1 cellular context compared by ENCODE assay signal in genomic region chr17:81329279-81329926, GRCh38.
TF ChIP-seq lines count a peak whose summit lies in the region.

No MANE protein-coding gene starts in this region.

TF ChIP-seq in HEK293, 187 proteins besides CTCF, POLR2A, EP300 and RAD21 (continued from another document):
- TF ChIP-seq KLF7 (tag by site-specific recombination; IDR thresholded peaks at IDR 0.05; ENCODE audit: borderline replicate concordance): peak; percentile 42; the same call in 1 of the 2 replicates
- TF ChIP-seq, protein P1, sequence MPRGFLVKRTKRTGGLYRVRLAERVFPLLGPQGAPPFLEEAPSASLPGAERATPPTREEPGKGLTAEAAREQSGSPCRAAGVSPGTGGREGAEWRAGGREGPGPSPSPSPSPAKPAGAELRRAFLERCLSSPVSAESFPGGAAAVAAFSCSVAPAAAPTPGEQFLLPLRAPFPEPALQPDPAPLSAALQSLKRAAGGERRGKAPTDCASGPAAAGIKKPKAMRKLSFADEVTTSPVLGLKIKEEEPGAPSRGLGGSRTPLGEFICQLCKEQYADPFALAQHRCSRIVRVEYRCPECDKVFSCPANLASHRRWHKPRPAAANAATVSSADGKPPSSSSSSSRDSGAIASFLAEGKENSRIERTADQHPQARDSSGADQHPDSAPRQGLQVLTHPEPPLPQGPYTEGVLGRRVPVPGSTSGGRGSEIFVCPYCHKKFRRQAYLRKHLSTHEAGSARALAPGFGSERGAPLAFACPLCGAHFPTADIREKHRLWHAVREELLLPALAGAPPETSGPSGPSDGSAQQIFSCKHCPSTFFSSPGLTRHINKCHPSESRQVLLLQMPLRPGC (tag by site-specific recombination; IDR thresholded peaks at IDR 0.05): 0 out of 2 replicates have a peak, but pooled peaks have one; percentile 34
- peak; percentile 70; the same call in 1 of the 2 replicates for TF ChIP-seq ZBTB20 (tag by site-specific recombination; IDR thresholded peaks at IDR 0.05)
- TF ChIP-seq ZNF629 (tag by site-specific recombination; IDR thresholded peaks at IDR 0.05): peak; percentile 42; the same call in 1 of the 2 replicates
- peak; percentile 55; the same call in 1 of the 2 replicates for TF ChIP-seq ZNF394 (tag by site-specific recombination; IDR thresholded peaks at IDR 0.05; ENCODE audit: borderline replicate concordance)
- no peak for TF ChIP-seq ZNF777 (tag by site-specific recombination; IDR thresholded peaks at IDR 0.05; ENCODE audit: borderline replicate concordance)
- peak; percentile 97 for TF ChIP-seq GLIS1 (tag by site-specific recombination; IDR thresholded peaks at IDR 0.05)
- TF ChIP-seq KLF17 (tag by site-specific recombination; IDR thresholded peaks at IDR 0.05): peak; percentile 96
- TF ChIP-seq ZNF423 (tag by site-specific recombination; IDR thresholded peaks at IDR 0.05): peak; percentile 57; the same call in 1 of the 2 replicates
- 0 out of 2 replicates have a peak, but pooled peaks have one; percentile 18 for TF ChIP-seq ZNF660 (tag by site-specific recombination; IDR thresholded peaks at IDR 0.05)
- no peak for TF ChIP-seq ZNF555 (tag by site-specific recombination; conservative IDR thresholded peaks at IDR 0.05)
- TF ChIP-seq ZNF670 (tag by site-specific recombination; IDR thresholded peaks at IDR 0.05; ENCODE audit: low read depth): no peak
- no peak; the same call in 1 of the 2 replicates for TF ChIP-seq ZNF24 (tag by site-specific recombination; IDR thresholded peaks at IDR 0.05)
- peak; percentile 82 for TF ChIP-seq IKZF3 (tag by site-specific recombination; IDR thresholded peaks at IDR 0.05)
- TF ChIP-seq, protein P2, sequence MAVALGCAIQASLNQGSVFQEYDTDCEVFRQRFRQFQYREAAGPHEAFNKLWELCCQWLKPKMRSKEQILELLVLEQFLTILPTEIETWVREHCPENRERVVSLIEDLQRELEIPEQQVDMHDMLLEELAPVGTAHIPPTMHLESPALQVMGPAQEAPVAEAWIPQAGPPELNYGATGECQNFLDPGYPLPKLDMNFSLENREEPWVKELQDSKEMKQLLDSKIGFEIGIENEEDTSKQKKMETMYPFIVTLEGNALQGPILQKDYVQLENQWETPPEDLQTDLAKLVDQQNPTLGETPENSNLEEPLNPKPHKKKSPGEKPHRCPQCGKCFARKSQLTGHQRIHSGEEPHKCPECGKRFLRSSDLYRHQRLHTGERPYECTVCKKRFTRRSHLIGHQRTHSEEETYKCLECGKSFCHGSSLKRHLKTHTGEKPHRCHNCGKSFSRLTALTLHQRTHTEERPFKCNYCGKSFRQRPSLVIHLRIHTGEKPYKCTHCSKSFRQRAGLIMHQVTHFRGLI (tag by site-specific recombination; IDR thresholded peaks at IDR 0.05): peak; percentile 82
- TF ChIP-seq ZNF747 (tag by site-specific recombination; IDR thresholded peaks at IDR 0.05): no peak
- peak; percentile 51 for TF ChIP-seq ZNF121 (tag by site-specific recombination; IDR thresholded peaks at IDR 0.05)
- TF ChIP-seq ZIC2 (tag by site-specific recombination; IDR thresholded peaks at IDR 0.05): peak; percentile 56
- TF ChIP-seq SP7 (tag by site-specific recombination; IDR thresholded peaks at IDR 0.05): peak; percentile 86
- no peak for TF ChIP-seq ZNF610 (tag by site-specific recombination; IDR thresholded peaks at IDR 0.05; ENCODE audit: borderline replicate concordance)
- TF ChIP-seq ZNF366 (tag by site-specific recombination; conservative IDR thresholded peaks at IDR 0.05): 0 out of 2 replicates have a peak, but pooled peaks have one; percentile 12
- peak; percentile 97 for TF ChIP-seq ZNF600 (tag by site-specific recombination; IDR thresholded peaks at IDR 0.05)
- peak; percentile 86; the same call in 1 of the 2 replicates for TF ChIP-seq HOXC10 (CRISPR knock-in tag; IDR thresholded peaks at IDR 0.05)
- TF ChIP-seq SP2 (tag by site-specific recombination; IDR thresholded peaks at IDR 0.05): peak; percentile 83
- 0 out of 2 replicates have a peak, but pooled peaks have one; percentile 27 for TF ChIP-seq BCL11A (tag by site-specific recombination; IDR thresholded peaks at IDR 0.05; ENCODE audit: low read depth)
- TF ChIP-seq ZEB2 (tag by site-specific recombination; IDR thresholded peaks at IDR 0.05): peak; percentile 60; the same call in 1 of the 2 replicates
- TF ChIP-seq PRDM10 (tag by site-specific recombination; IDR thresholded peaks at IDR 0.05): peak; percentile 79
- TF ChIP-seq KLF16 (tag by site-specific recombination; IDR thresholded peaks at IDR 0.05): peak; percentile 83
- TF ChIP-seq ZNF324 (tag by site-specific recombination; IDR thresholded peaks at IDR 0.05): peak; percentile 24; the same call in 1 of the 2 replicates
- TF ChIP-seq ZSCAN30 (tag by site-specific recombination; IDR thresholded peaks at IDR 0.05): no peak
- peak; percentile 72; the same call in 1 of the 2 replicates for TF ChIP-seq KLF8 (tag by site-specific recombination; IDR thresholded peaks at IDR 0.05)
- TF ChIP-seq MYNN (tag by site-specific recombination; IDR thresholded peaks at IDR 0.05; ENCODE audit: borderline replicate concordance): no peak
- TF ChIP-seq ZNF155 (tag by site-specific recombination; IDR thresholded peaks at IDR 0.05): no peak
- peak; percentile 87 for TF ChIP-seq GLIS2 (tag by site-specific recombination; IDR thresholded peaks at IDR 0.05)
- peak; percentile 94 for TF ChIP-seq PATZ1 (tag by site-specific recombination; IDR thresholded peaks at IDR 0.05)
- TF ChIP-seq KLF1 (tag by site-specific recombination; IDR thresholded peaks at IDR 0.05): peak; percentile 100
- TF ChIP-seq, protein P3, sequence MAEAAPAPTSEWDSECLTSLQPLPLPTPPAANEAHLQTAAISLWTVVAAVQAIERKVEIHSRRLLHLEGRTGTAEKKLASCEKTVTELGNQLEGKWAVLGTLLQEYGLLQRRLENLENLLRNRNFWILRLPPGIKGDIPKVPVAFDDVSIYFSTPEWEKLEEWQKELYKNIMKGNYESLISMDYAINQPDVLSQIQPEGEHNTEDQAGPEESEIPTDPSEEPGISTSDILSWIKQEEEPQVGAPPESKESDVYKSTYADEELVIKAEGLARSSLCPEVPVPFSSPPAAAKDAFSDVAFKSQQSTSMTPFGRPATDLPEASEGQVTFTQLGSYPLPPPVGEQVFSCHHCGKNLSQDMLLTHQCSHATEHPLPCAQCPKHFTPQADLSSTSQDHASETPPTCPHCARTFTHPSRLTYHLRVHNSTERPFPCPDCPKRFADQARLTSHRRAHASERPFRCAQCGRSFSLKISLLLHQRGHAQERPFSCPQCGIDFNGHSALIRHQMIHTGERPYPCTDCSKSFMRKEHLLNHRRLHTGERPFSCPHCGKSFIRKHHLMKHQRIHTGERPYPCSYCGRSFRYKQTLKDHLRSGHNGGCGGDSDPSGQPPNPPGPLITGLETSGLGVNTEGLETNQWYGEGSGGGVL (tag by site-specific recombination; IDR thresholded peaks at IDR 0.05): peak; percentile 80
- TF ChIP-seq ZBTB8A (tag by site-specific recombination; IDR thresholded peaks at IDR 0.05): peak; percentile 68
- TF ChIP-seq ZNF335 (tag by site-specific recombination; conservative IDR thresholded peaks at IDR 0.05): peak; percentile 61
- peak; percentile 60 for TF ChIP-seq ZFHX2 (tag by site-specific recombination; conservative IDR thresholded peaks at IDR 0.05)
